3 cellular contexts compared by ENCODE assay signal in genomic region chr6:141526985-141527384, GRCh38.
TF ChIP-seq lines count a peak whose summit lies in the region.

No MANE protein-coding gene starts in this region.

TF ChIP-seq in SK-N-SH, 30 proteins besides CTCF, POLR2A, EP300 and RAD21 (continued from another document):
- TF ChIP-seq ZBTB33 (IDR thresholded peaks at IDR 0.05; ENCODE audit: borderline replicate concordance, low read depth) (no peak), FOSL2 (IDR thresholded peaks at IDR 0.05; ENCODE audit: borderline replicate concordance, low read depth) (no peak), NFIC (IDR thresholded peaks at IDR 0.05; ENCODE audit: borderline replicate concordance) (no peak), TEAD4 (IDR thresholded peaks at IDR 0.05; ENCODE audit: borderline replicate concordance, insufficient read depth) (no peak), FOXJ3 (CRISPR knock-in tag; IDR thresholded peaks at IDR 0.05) (no peak)
TF ChIP-seq in SK-N-SH: peak in this region for 0.

TF ChIP-seq in SK-N-SH treated with all-trans-retinoic acid at 6 μM for 48 hours, 23 proteins besides CTCF, POLR2A, EP300 and RAD21 (continued from another document):
- TF ChIP-seq ZNF565 (CRISPR knock-in tag; conservative IDR thresholded peaks at IDR 0.05; ENCODE audit: low read depth) (no peak), ZNF70 (CRISPR knock-in tag; IDR thresholded peaks at IDR 0.05) (no peak), ZNF8 (CRISPR knock-in tag; IDR thresholded peaks at IDR 0.05) (no peak), PATZ1 (CRISPR knock-in tag; IDR thresholded peaks at IDR 0.05; ENCODE audit: borderline replicate concordance) (no peak), ZFP30 (CRISPR knock-in tag; IDR thresholded peaks at IDR 0.05) (no peak), ARNTL (CRISPR knock-in tag; IDR thresholded peaks at IDR 0.05; ENCODE audit: borderline replicate concordance, low read depth) (no peak), TCF4 (CRISPR knock-in tag; IDR thresholded peaks at IDR 0.05; ENCODE audit: borderline replicate concordance) (no peak), ZFP3 (CRISPR knock-in tag; IDR thresholded peaks at IDR 0.05) (no peak)

TF ChIP-seq in HepG2, 621 proteins besides CTCF, POLR2A, EP300 and RAD21 (continued from another document and continues in another):
- TF ChIP-seq SP140L (CRISPR knock-in tag; IDR thresholded peaks at IDR 0.05; ENCODE audit: borderline replicate concordance) (0 out of 2 replicates have a peak, but pooled peaks have one; percentile 30), HOXA9 (CRISPR knock-in tag; IDR thresholded peaks at IDR 0.05; ENCODE audit: borderline replicate concordance) (no peak), RARA (CRISPR knock-in tag; IDR thresholded peaks at IDR 0.05) (peak; percentile 60), YEATS4 (CRISPR knock-in tag; IDR thresholded peaks at IDR 0.05; ENCODE audit: borderline replicate concordance) (peak; percentile 72), NCOR1 (IDR thresholded peaks at IDR 0.05; ENCODE audit: borderline replicate concordance, low read length) (peak; percentile 66; the same call in 1 of the 2 replicates), HNF4A (CRISPR knock-in tag; IDR thresholded peaks at IDR 0.05) (peak; percentile 93), TCF7 (IDR thresholded peaks at IDR 0.05; ENCODE audit: low read depth) (peak; percentile 31; the same call in 1 of the 2 replicates), MLX (CRISPR knock-in tag; IDR thresholded peaks at IDR 0.05) (0 out of 2 replicates have a peak, but pooled peaks have one; percentile 31), ZNF101 (CRISPR knock-in tag; IDR thresholded peaks at IDR 0.05; ENCODE audit: borderline replicate concordance, low read depth) (no peak), NFE2 (CRISPR knock-in tag; IDR thresholded peaks at IDR 0.05) (no peak), FOXP4 (CRISPR knock-in tag; IDR thresholded peaks at IDR 0.05) (peak; percentile 76), NR2F1 (CRISPR knock-in tag; IDR thresholded peaks at IDR 0.05) (peak in 1 of 2 experiments; percentile 34; a peak in 1 of 4 replicates), ZNF609 (CRISPR knock-in tag; IDR thresholded peaks at IDR 0.05; ENCODE audit: borderline replicate concordance) (0 out of 2 replicates have a peak, but pooled peaks have one; percentile 31), ZNF629 (CRISPR knock-in tag; conservative IDR thresholded peaks at IDR 0.05) (peak; percentile 39; the same call in 1 of the 2 replicates), TARDBP (CRISPR knock-in tag; IDR thresholded peaks at IDR 0.05) (no peak), ATF4 (CRISPR knock-in tag; IDR thresholded peaks at IDR 0.05) (0 out of 4 replicates have a peak, but pooled peaks of 1 of the 2 experiments have one; percentile 32), STAT6 (CRISPR knock-in tag; IDR thresholded peaks at IDR 0.05; ENCODE audit: borderline replicate concordance) (peak; percentile 41; the same call in 1 of the 2 replicates), HCFC1 (IDR thresholded peaks at IDR 0.05; ENCODE audit: low read depth, low read length) (no peak), REXO4 (CRISPR knock-in tag; IDR thresholded peaks at IDR 0.05; ENCODE audit: borderline replicate concordance) (no peak), GATA4 (IDR thresholded peaks at IDR 0.05; ENCODE audit: borderline replicate concordance, low read depth) (no peak), SIN3B (IDR thresholded peaks at IDR 0.05; ENCODE audit: low read length) (no peak), SALL2 (CRISPR knock-in tag; IDR thresholded peaks at IDR 0.05) (0 out of 2 replicates have a peak, but pooled peaks have one; percentile 32), HOXA3 (CRISPR knock-in tag; IDR thresholded peaks at IDR 0.05) (peak; percentile 57; the same call in 1 of the 2 replicates), NONO (IDR thresholded peaks at IDR 0.05) (no peak), NONO (CRISPR knock-in tag; conservative IDR thresholded peaks at IDR 0.05) (0 out of 2 replicates have a peak, but pooled peaks have one; percentile 24), ZNF333 (CRISPR knock-in tag; IDR thresholded peaks at IDR 0.05; ENCODE audit: borderline replicate concordance) (no peak), THAP11 (CRISPR knock-in tag; IDR thresholded peaks at IDR 0.05) (peak; percentile 36; the same call in 1 of the 2 replicates), LCORL (IDR thresholded peaks at IDR 0.05) (no peak), LCORL (CRISPR knock-in tag; IDR thresholded peaks at IDR 0.05) (peak; percentile 48; the same call in 1 of the 2 replicates), FOXJ3 (CRISPR knock-in tag; IDR thresholded peaks at IDR 0.05; ENCODE audit: borderline replicate concordance) (peak; percentile 81; the same call in 1 of the 2 replicates), RERE (CRISPR knock-in tag; IDR thresholded peaks at IDR 0.05; ENCODE audit: low read depth) (0 out of 2 replicates have a peak, but pooled peaks have one; percentile 27), BCL6 (CRISPR knock-in tag; IDR thresholded peaks at IDR 0.05) (0 out of 2 replicates have a peak, but pooled peaks have one; percentile 30), HDAC6 (IDR thresholded peaks at IDR 0.05; ENCODE audit: low read depth, low read length) (no peak), CEBPG (CRISPR knock-in tag; IDR thresholded peaks at IDR 0.05) (peak; percentile 39; the same call in 1 of the 2 replicates), ONECUT2 (CRISPR knock-in tag; IDR thresholded peaks at IDR 0.05) (peak; percentile 93), NFIC (IDR thresholded peaks at IDR 0.05; ENCODE audit: low read length) (peak; percentile 69; the same call in 1 of the 2 replicates), ZNF503 (CRISPR knock-in tag; IDR thresholded peaks at IDR 0.05) (peak; percentile 73; the same call in 1 of the 2 replicates)
